In genomic region chr5:36657563-36657995, GRCh38 we compare ENCODE assay signal across 8 cellular contexts. TPM values are rescaled to one million over a fixed set of nuclear protein-coding genes. Genes with fewer than 3 reads are reported as not detected.
A peak's percentile ranks its signal among the peaks of the same experiment; 100 is the strongest.
DNase-seq lines count a peak whose midpoint lies in the region; ATAC-seq and TF ChIP-seq lines count a peak whose summit lies in the region.

No MANE protein-coding gene starts in this region.

- intact Hi-C loops in sigmoid colon (cut with DNase I), result no loop called here

- peak; percentile 92 for ATAC-seq in gastroesophageal sphincter
- ATAC-seq in activated CD4-positive, CD25-positive, alpha-beta regulatory T cell treated with anti-CD3 and anti-CD28 coated beads, Interleukin-2, amount 50 U/mL, for 24 hours, result no peak

- H3K27ac ChIP-seq in GM23248, result peak overlapping the region; percentile 81
- peak overlapping the region in 2 of 4 donors; percentile 51 to 52 for H3K27ac ChIP-seq in gastroesophageal sphincter
- peak overlapping the region; percentile 33 to 67 (median 42) for H3K27ac ChIP-seq in sigmoid colon

- in situ Hi-C loops in GM23248 (cut with MboI), result no loop called here

- H3F3A ChIP-seq in GM23248 (ENCODE audit: insufficient read depth), result peaks cover 30% of the 10 kb centered on the region

- H3K9ac ChIP-seq in GM23248, result peak overlapping the region; percentile 47; the same call in 1 of the 2 replicates

- H3K9me3 ChIP-seq in GM23248 (ENCODE audit: low read depth) (no peaks in the 10 kb centered on the region), gastroesophageal sphincter (no peaks in the 10 kb centered on the region), sigmoid colon (no peaks in the 10 kb centered on the region)

- H3K27me3 ChIP-seq in GM23248 (replicated peaks; ENCODE audit: insufficient read depth) (no peaks in the 10 kb centered on the region), gastroesophageal sphincter (no peaks in the 10 kb centered on the region), sigmoid colon (no peaks in the 10 kb centered on the region)

- TF ChIP-seq CTCF in gastroesophageal sphincter (IDR thresholded peaks at IDR 0.05) (no peak), sigmoid colon (IDR thresholded peaks at IDR 0.05) (no peak)

- H3K9me2 ChIP-seq in GM23248 (ENCODE audit: insufficient read depth), result no peaks in the 10 kb centered on the region

- WGBS in GM23248 (ENCODE audit: low coverage in 1 of 2, low lambda C conversion rate in 2 of 2, missing lambda C conversion rate in 2 of 2), 2 experiments, result 0 to 4% methylated on average over 5 of the region's 5 CpGs
- WGBS in gastroesophageal sphincter (ENCODE audit: low coverage in 1 of 2), 2 donors, result 7 to 21% methylated on average over 5 of the region's 5 CpGs
- 40 to 58% methylated on average over 5 of the region's 5 CpGs for WGBS in sigmoid colon, 2 donors

- H3K36me3 ChIP-seq in GM23248 (ENCODE audit: low read depth), result no peaks in the 10 kb centered on the region
- H3K36me3 ChIP-seq in gastroesophageal sphincter, result no peaks in the 10 kb centered on the region
- H3K36me3 ChIP-seq in sigmoid colon, result no peaks in the 10 kb centered on the region

- H2AFZ ChIP-seq in GM23248, result peak overlapping the region; percentile 28

- TF ChIP-seq POLR2A in gastroesophageal sphincter (IDR thresholded peaks at IDR 0.05), result peak in 1 of 2 donors; percentile 7
- no peak for TF ChIP-seq POLR2A in sigmoid colon (IDR thresholded peaks at IDR 0.05)

- H4K20me1 ChIP-seq in GM23248 (ENCODE audit: insufficient read depth), result no peaks in the 10 kb centered on the region

- no peaks in the 10 kb centered on the region for H3K79me2 ChIP-seq in GM23248 (ENCODE audit: insufficient read depth)

- peak overlapping the region; percentile 71 for H3K4me2 ChIP-seq in GM23248 (ENCODE audit: unreplicated experiment)

- 0 out of 2 replicates have a peak overlapping the region, but pooled peaks have one; percentile 28 for H3K4me3 ChIP-seq in GM23248
- H3K4me3 ChIP-seq in gastroesophageal sphincter, result no peak overlapping the region
- no peak overlapping the region for H3K4me3 ChIP-seq in sigmoid colon

- DNase-seq in GM23248, result peak; percentile 100
- DNase-seq in SKM-1 treated with dmso at 0.1 percent for 144 hours (lab: John Stamatoyannopoulos, UW; ENCODE audit: unreplicated experiment), result peak; percentile 97
- DNase-seq in sigmoid colon, result peak; percentile 83
- no peak for DNase-seq in stimulated activated CD4-positive, alpha-beta T cell treated with anti-CD3 and anti-CD28 coated beads, Interleukin-15, amount 100 ng/mL, for 24 hours
- DNase-seq in activated CD4-positive, alpha-beta T cell treated with anti-CD3 and anti-CD28 coated beads, Interleukin-2, amount 50 U/mL, for 4 hours, result no peak
- DNase-seq in NCI-H526 treated with DMSO at 0.1 percent for 48 hours (lab: John Stamatoyannopoulos, UW), result no peak

- no peak for TF ChIP-seq EP300 in gastroesophageal sphincter (IDR thresholded peaks at IDR 0.05)
- peak in 3 of 4 donors; percentile 18 to 77 (median 65) for TF ChIP-seq EP300 in sigmoid colon (IDR thresholded peaks at IDR 0.05)

- H3K4me1 ChIP-seq in GM23248 (ENCODE audit: insufficient read depth) (peaks cover 26% of the 10 kb centered on the region), gastroesophageal sphincter (peaks cover 0 to 11% (median 3%) of the 10 kb centered on the region in 3 donors), sigmoid colon (peaks cover 0 to 11% (median 7%) of the 10 kb centered on the region in 4 donors)

RNA-seq across cellular contexts. Expression of gene SLC1A3, which starts 51.2 kb away (rescaled TPM):
- 1.8 and 2.5 TPM in 2 replicates for total RNA-seq in GM23248 (2014; rRNA removed; shearing (Covaris generic))
- polyA plus RNA-seq in GM23248 (2016; fragmentation: Nextera tagmentation; extraction: Ambion mirVana) (1.7 and 2.3 TPM in 2 replicates), sigmoid colon (1 to 10 TPM; 1.8 to 6.7 (median 5.0) TPM)
- total RNA-seq in gastroesophageal sphincter (10 to 100 TPM in 3 of 4 donors, 1 to 10 TPM in 1; 8.9 to 24.6 (median 16.4) TPM), sigmoid colon (10 to 100 TPM; 16.8 to 23.6 (median 20.4) TPM)

Comparison
In these comparisons a context has a peak if more than half of its experiments do, and no peak if none do; other contexts are left out.
1. DNase-seq: peak in GM23248 (single experiment), SKM-1 treated with dmso at 0.1 percent for 144 hours (single experiment) and sigmoid colon (single experiment); none in stimulated activated CD4-positive, alpha-beta T cell treated with anti-CD3 and anti-CD28 coated beads, Interleukin-15, amount 100 ng/mL, for 24 hours (single experiment), activated CD4-positive, alpha-beta T cell treated with anti-CD3 and anti-CD28 coated beads, Interleukin-2, amount 50 U/mL, for 4 hours (0 of 2) and NCI-H526 treated with DMSO at 0.1 percent for 48 hours (single experiment).